In genomic region chr12:110640275-110641025, GRCh38 we compare ENCODE assay signal across 19 cellular contexts. TPM values are rescaled to one million over a fixed set of nuclear protein-coding genes. Genes with fewer than 3 reads are reported as not detected.
DNase-seq lines count a peak whose midpoint lies in the region; ATAC-seq, FAIRE-seq and TF ChIP-seq lines count a peak whose summit lies in the region.
"Had no signal": no experiment of that assay in that cellular context is flagged by ENCODE, and none has a peak within 500 bp of the region (broad histone marks: within the 10 kb centered on the region; RNA-seq: fewer than 3 reads in every experiment).

No MANE protein-coding gene starts in this region.

- H4K20me1 ChIP-seq in KMS-11 (ENCODE audit: insufficient read depth) = no peaks in the 10 kb centered on the region

- intact Hi-C loops in pancreas (cut with DNase I) = no loop called here

- no peak overlapping the region for H3K9ac ChIP-seq in KMS-11

- H3K27ac ChIP-seq in KMS-11 (no peak overlapping the region), coronary artery (peak overlapping the region; percentile 27 to 56), temporal lobe (ENCODE audit: low read depth, low read length) (peak overlapping the region; percentile 36), pancreas (no peak overlapping the region)
- H3K27ac ChIP-seq: hepatocyte, PC-9, prostate gland, SK-N-MC had no signal

- H3K4me2 ChIP-seq in KMS-11 = peak overlapping the region; percentile 45; the same call in 1 of the 2 replicates
- H3K4me2 ChIP-seq: hepatocyte, PC-9 had no signal

- FAIRE-seq in pancreas (lab: Jason Lieb, UNC) = no peak
- FAIRE-seq: HTR-8/SVneo had no signal

- H3K36me3 ChIP-seq in KMS-11 (ENCODE audit: insufficient read depth) (no peaks in the 10 kb centered on the region), pancreas (no peaks in the 10 kb centered on the region)
- H3K36me3 ChIP-seq: MG63, prostate gland had no signal

- ATAC-seq in GM19328 (IDR thresholded peaks at IDR 0.05; ENCODE audit: unreplicated experiment) = no peak
- no peak for ATAC-seq in pancreas

- H3K79me2 ChIP-seq in KMS-11 (ENCODE audit: insufficient read depth, low read depth) = no peaks in the 10 kb centered on the region
- H3K79me2 ChIP-seq: hepatocyte had no signal

- H3K4me1 ChIP-seq in KMS-11 (ENCODE audit: low read depth, poor library complexity, severe bottlenecking) = peaks cover 24% of the 10 kb centered on the region
- no peaks in the 10 kb centered on the region for H3K4me1 ChIP-seq in pancreas
- H3K4me1 ChIP-seq: prostate gland had no signal

- 91 to 96% methylated on average over 15 of the region's 15 CpGs for WGBS in pancreas, 2 donors

- no peaks in the 10 kb centered on the region for H3K9me3 ChIP-seq in pancreas
- H3K9me3 ChIP-seq: MG63, prostate gland had no signal

- H3K4me3 ChIP-seq in KMS-11 (IDR thresholded peaks at IDR 0.05; ENCODE audit: insufficient read depth, low read depth, low read length) = no peak overlapping the region
- H3K4me3 ChIP-seq in coronary artery = no peak overlapping the region
- no peak overlapping the region for H3K4me3 ChIP-seq in pancreas
- H3K4me3 ChIP-seq: hepatocyte, MG63, PC-9, prostate gland, SK-N-MC had no signal

- H3K27me3 ChIP-seq in KMS-11 (ENCODE audit: insufficient read depth, low read depth) (no peaks in the 10 kb centered on the region), pancreas (no peaks in the 10 kb centered on the region)
- H3K27me3 ChIP-seq: hepatocyte, MG63 had no signal

- DNase-seq in coronary artery (ENCODE audit: low spot score) (no peak), myocyte (ENCODE audit: low read depth) (peak; percentile 24), NCI-H446 (lab: John Stamatoyannopoulos, UW) (no peak), pancreas (no peak)
- DNase-seq: activated CD4-positive, alpha-beta T cell treated with anti-CD3 and anti-CD28 coated beads for 4 hours; activated naive CD4-positive, alpha-beta T cell treated with Interleukin-2 at 50 U/mL for 16 hours; effector CD4-positive, alpha-beta T cell; MG63; NCI-H2029 treated with DMSO at 0.1 percent for 48 hours; NCI-H526; PC-9; T1000 had no signal

- H2AFZ ChIP-seq in KMS-11 (ENCODE audit: low read depth) = no peak overlapping the region
- H2AFZ ChIP-seq: hepatocyte, PC-9 had no signal

- TF ChIP-seq CTCF in KMS-11 (conservative IDR thresholded peaks at IDR 0.05; ENCODE audit: low read depth, low read length) = no peak
- TF ChIP-seq CTCF in coronary artery (IDR thresholded peaks at IDR 0.05) = no peak
- no peak for TF ChIP-seq CTCF in pancreas (IDR thresholded peaks at IDR 0.05)

RNA-seq across cellular contexts. Expression of gene TCTN1, which starts 26.5 kb away (rescaled TPM):
- total RNA-seq in myocyte (34.6 and 48.4 TPM in 2 replicates), temporal lobe (27.8 TPM), pancreas (10 to 100 TPM; 14.7 to 25.3 (median 17.6) TPM)
- 43.5 TPM for polyA plus RNA-seq in myocyte (2012)
- 10 to 100 TPM; 31.0 to 54.5 TPM for polyA plus RNA-seq in pancreas

RNA-seq across cellular contexts. Expression of gene HVCN1, which starts 48.5 kb away (rescaled TPM):
- total RNA-seq in myocyte (3.2 and 3.9 TPM in 2 replicates), temporal lobe (5.9 TPM), pancreas (1 to 10 TPM in 3 of 6 donors, under 1 TPM in 3; 0.42 to 5.2 (median 1.1) TPM)
- polyA plus RNA-seq in myocyte (2012) = 2.7 TPM
- polyA plus RNA-seq in pancreas = 1 to 10 TPM; 1.5 to 2.0 TPM

RNA-seq across cellular contexts. Expression of gene PPTC7, which starts 57.3 kb away (rescaled TPM):
- 10.3 and 15.9 TPM in 2 replicates for total RNA-seq in myocyte
- polyA plus RNA-seq in myocyte (2012) = 7.3 TPM
- total RNA-seq in temporal lobe = 7.6 TPM
- total RNA-seq in pancreas = 1 to 10 TPM; 4.6 to 9.0 (median 6.2) TPM
- polyA plus RNA-seq in pancreas = 1 to 10 TPM; 2.2 to 5.8 TPM

Comparison
In these comparisons a context has a peak if more than half of its experiments do, and no peak if none do; other contexts are left out.
1. H3K27ac ChIP-seq: peak in coronary artery (2 of 2) and temporal lobe (single experiment); none in KMS-11 (single experiment) and pancreas (0 of 4).